ENCODE assay signal across 9 cellular contexts in genomic region chr10:75410135-75410787, GRCh38. TPM values are rescaled to one million over a fixed set of nuclear protein-coding genes. Genes with fewer than 3 reads are reported as not detected.
DNase-seq lines count a peak whose midpoint lies in the region; ATAC-seq lines count a peak whose summit lies in the region.
"Had no signal": no experiment of that assay in that cellular context is flagged by ENCODE, and none has a peak within 500 bp of the region (broad histone marks: within the 10 kb centered on the region; RNA-seq: fewer than 3 reads in every experiment).

No MANE protein-coding gene starts in this region.

- peaks cover 2% of the 10 kb centered on the region for H3K36me3 Mint-ChIP-seq in activated CD8-positive, alpha-beta memory T cell treated with anti-CD3 and anti-CD28 coated beads, Interleukin-2, amount 10 ng/mL, durations not matched to agents 7 days and 5 days
- peaks cover 5% of the 10 kb centered on the region for H3K36me3 Mint-ChIP-seq in activated CD4-positive, alpha-beta memory T cell treated with anti-CD3 and anti-CD28 coated beads, Interleukin-2, amount 10 ng/mL, durations not matched to agents 7 days and 5 days (ENCODE audit: low read depth)

- DNase-seq in activated CD8-positive, alpha-beta memory T cell treated with anti-CD3 and anti-CD28 coated beads, Interleukin-2, amount 10 ng/mL, durations not matched to agents 7 days and 5 days = no peak
- DNase-seq in activated CD8-positive, alpha-beta memory T cell treated with anti-CD3 and anti-CD28 coated beads for 24 hours = no peak
- no peak for DNase-seq in activated CD4-positive, alpha-beta memory T cell treated with anti-CD3 and anti-CD28 coated beads, Interleukin-2, amount 10 ng/mL, durations not matched to agents 7 days and 5 days
- DNase-seq in stimulated activated naive CD8-positive, alpha-beta T cell treated with anti-CD3 and anti-CD28 coated beads, Interleukin-15, amount 100 ng/mL, for 72 hours = no peak
- DNase-seq in stimulated activated CD4-positive, alpha-beta T cell treated with anti-CD3 and anti-CD28 coated beads, Interleukin-2, amount 100 ng/mL, for 24 hours = no peak
- DNase-seq: activated CD4-positive, alpha-beta T cell treated with anti-CD3 and anti-CD28 coated beads, Interleukin-2, amount 50 U/mL, for 1 hour had no signal

- POLR2A ChIA-PET in activated CD4-positive, alpha-beta memory T cell treated with anti-CD3 and anti-CD28 coated beads, Interleukin-2, amount 10 ng/mL, durations not matched to agents 7 days and 5 days (lab: Charles Lee) = no interaction called here

- peaks cover 75% of the 10 kb centered on the region for H3K27me3 Mint-ChIP-seq in activated CD8-positive, alpha-beta memory T cell treated with anti-CD3 and anti-CD28 coated beads, Interleukin-2, amount 10 ng/mL, durations not matched to agents 7 days and 5 days
- peaks cover 66% of the 10 kb centered on the region for H3K27me3 Mint-ChIP-seq in activated CD4-positive, alpha-beta memory T cell treated with anti-CD3 and anti-CD28 coated beads, Interleukin-2, amount 10 ng/mL, durations not matched to agents 7 days and 5 days
- peaks cover 80% of the 10 kb centered on the region for H3K27me3 Mint-ChIP-seq in stimulated activated naive CD8-positive, alpha-beta T cell treated with anti-CD3 and anti-CD28 coated beads, Interleukin-15, amount 100 ng/mL, for 72 hours

- CTCF ChIA-PET in activated CD8-positive, alpha-beta memory T cell treated with anti-CD3 and anti-CD28 coated beads, Interleukin-2, amount 10 ng/mL, durations not matched to agents 7 days and 5 days (lab: Charles Lee) = no interaction called here
- CTCF ChIA-PET in activated CD4-positive, alpha-beta memory T cell treated with anti-CD3 and anti-CD28 coated beads, Interleukin-2, amount 10 ng/mL, durations not matched to agents 7 days and 5 days (lab: Charles Lee) = no interaction called here

- H3K4me1 ChIP-seq in iPS-18a (ENCODE audit: control insufficient read depth, low read depth, low read length) = peaks cover 23% of the 10 kb centered on the region

- peaks cover 9% of the 10 kb centered on the region for H3K4me1 Mint-ChIP-seq in activated CD8-positive, alpha-beta memory T cell treated with anti-CD3 and anti-CD28 coated beads, Interleukin-2, amount 10 ng/mL, durations not matched to agents 7 days and 5 days
- peaks cover 19% of the 10 kb centered on the region for H3K4me1 Mint-ChIP-seq in activated CD4-positive, alpha-beta memory T cell treated with anti-CD3 and anti-CD28 coated beads, Interleukin-2, amount 10 ng/mL, durations not matched to agents 7 days and 5 days
- H3K4me1 Mint-ChIP-seq in stimulated activated naive CD8-positive, alpha-beta T cell treated with anti-CD3 and anti-CD28 coated beads, Interleukin-15, amount 100 ng/mL, for 72 hours = peaks cover 21% of the 10 kb centered on the region

- no peak for ATAC-seq in activated CD8-positive, alpha-beta memory T cell treated with anti-CD3 and anti-CD28 coated beads, Interleukin-2, amount 10 ng/mL, durations not matched to agents 7 days and 5 days
- ATAC-seq in stimulated activated naive CD8-positive, alpha-beta T cell treated with anti-CD3 and anti-CD28 coated beads, Interleukin-15, amount 100 ng/mL, for 72 hours = no peak
- ATAC-seq in GM19455 (IDR thresholded peaks at IDR 0.05; ENCODE audit: unreplicated experiment) (no peak), HG03378 (IDR thresholded peaks at IDR 0.05; ENCODE audit: unreplicated experiment) (no peak)

- peaks cover 2% of the 10 kb centered on the region for H3K9me3 ChIP-seq in iPS-18a (ENCODE audit: control insufficient read depth, low read depth, low read length)

- H3K9me3 Mint-ChIP-seq in activated CD8-positive, alpha-beta memory T cell treated with anti-CD3 and anti-CD28 coated beads, Interleukin-2, amount 10 ng/mL, durations not matched to agents 7 days and 5 days (ENCODE audit: low read depth) = no peaks in the 10 kb centered on the region
- H3K9me3 Mint-ChIP-seq in activated CD4-positive, alpha-beta memory T cell treated with anti-CD3 and anti-CD28 coated beads, Interleukin-2, amount 10 ng/mL, durations not matched to agents 7 days and 5 days = no peaks in the 10 kb centered on the region
- H3K9me3 Mint-ChIP-seq in stimulated activated naive CD8-positive, alpha-beta T cell treated with anti-CD3 and anti-CD28 coated beads, Interleukin-15, amount 100 ng/mL, for 72 hours = no peaks in the 10 kb centered on the region

- peak overlapping the region; percentile 62 for H3K4me3 ChIP-seq in iPS-18a (ENCODE audit: low read length)

- H3K9ac ChIP-seq in iPS-18a (ENCODE audit: low read length) = no peak overlapping the region

- no peaks in the 10 kb centered on the region for H3K36me3 ChIP-seq in iPS-18a (ENCODE audit: control insufficient read depth, low read depth, low read length)

- H3K27ac Mint-ChIP-seq in activated CD8-positive, alpha-beta memory T cell treated with anti-CD3 and anti-CD28 coated beads, Interleukin-2, amount 10 ng/mL, durations not matched to agents 7 days and 5 days = no peak overlapping the region
- no peak overlapping the region for H3K27ac Mint-ChIP-seq in activated CD4-positive, alpha-beta memory T cell treated with anti-CD3 and anti-CD28 coated beads, Interleukin-2, amount 10 ng/mL, durations not matched to agents 7 days and 5 days
- no peak overlapping the region for H3K27ac Mint-ChIP-seq in stimulated activated naive CD8-positive, alpha-beta T cell treated with anti-CD3 and anti-CD28 coated beads, Interleukin-15, amount 100 ng/mL, for 72 hours

- H3K27ac ChIP-seq in iPS-18a (ENCODE audit: low read length) = no peak overlapping the region

- peaks cover 97% of the 10 kb centered on the region for H3K27me3 ChIP-seq in iPS-18a (ENCODE audit: control insufficient read depth, insufficient read depth, low read length)

- peak overlapping the region; percentile 3 for H3K4me3 Mint-ChIP-seq in activated CD8-positive, alpha-beta memory T cell treated with anti-CD3 and anti-CD28 coated beads, Interleukin-2, amount 10 ng/mL, durations not matched to agents 7 days and 5 days
- peak overlapping the region; percentile 53 for H3K4me3 Mint-ChIP-seq in activated CD4-positive, alpha-beta memory T cell treated with anti-CD3 and anti-CD28 coated beads, Interleukin-2, amount 10 ng/mL, durations not matched to agents 7 days and 5 days
- H3K4me3 Mint-ChIP-seq in stimulated activated naive CD8-positive, alpha-beta T cell treated with anti-CD3 and anti-CD28 coated beads, Interleukin-15, amount 100 ng/mL, for 72 hours = peak overlapping the region; percentile 62 to 65

RNA-seq across cellular contexts. Expression of gene ZNF503, which starts 8.7 kb away (rescaled TPM):
- under 1 TPM; 0.35 to 0.80 TPM for total RNA-seq in activated CD8-positive, alpha-beta memory T cell treated with anti-CD3 and anti-CD28 coated beads, Interleukin-2, amount 10 ng/mL, durations not matched to agents 7 days and 5 days
- total RNA-seq in activated CD4-positive, alpha-beta memory T cell treated with anti-CD3 and anti-CD28 coated beads, Interleukin-2, amount 10 ng/mL, durations not matched to agents 7 days and 5 days = under 1 TPM; 0.23 to 0.35 TPM

RNA-seq across cellular contexts. Expression of gene LRMDA, which starts 21.2 kb away (rescaled TPM):
- not detected for total RNA-seq in activated CD8-positive, alpha-beta memory T cell treated with anti-CD3 and anti-CD28 coated beads, Interleukin-2, amount 10 ng/mL, durations not matched to agents 7 days and 5 days
- total RNA-seq in activated CD4-positive, alpha-beta memory T cell treated with anti-CD3 and anti-CD28 coated beads, Interleukin-2, amount 10 ng/mL, durations not matched to agents 7 days and 5 days = not detected

Comparison
In these comparisons a context has a peak if more than half of its experiments do, and no peak if none do; other contexts are left out.
1. H3K4me3 Mint-ChIP-seq: peak in every context shown above with its lines; median percentile 64 in stimulated activated naive CD8-positive, alpha-beta T cell treated with anti-CD3 and anti-CD28 coated beads, Interleukin-15, amount 100 ng/mL, for 72 hours; 53 in activated CD4-positive, alpha-beta memory T cell treated with anti-CD3 and anti-CD28 coated beads, Interleukin-2, amount 10 ng/mL, durations not matched to agents 7 days and 5 days; 3 in activated CD8-positive, alpha-beta memory T cell treated with anti-CD3 and anti-CD28 coated beads, Interleukin-2, amount 10 ng/mL, durations not matched to agents 7 days and 5 days.